Comparison of ENCODE assay signal across 20 cellular contexts in genomic region chr13:42549555-42549941, GRCh38. TPM values are rescaled to one million over a fixed set of nuclear protein-coding genes. Genes with fewer than 3 reads are reported as not detected.
DNase-seq lines count a peak whose midpoint lies in the region; ATAC-seq and TF ChIP-seq lines count a peak whose summit lies in the region.
"Had no signal": no experiment of that assay in that cellular context is flagged by ENCODE, and none has a peak within 500 bp of the region (broad histone marks: within the 10 kb centered on the region; RNA-seq: fewer than 3 reads in every experiment).

No MANE protein-coding gene starts in this region.

- H3K9me3 ChIP-seq in esophagus squamous epithelium, result no peaks in the 10 kb centered on the region
- H3K9me3 ChIP-seq: left ventricle myocardium inferior had no signal

- POLR2A ChIA-PET in HEK293T (lab: Yijun Ruan, JAX), result no interaction called here

- peaks cover 15% of the 10 kb centered on the region for H3K4me1 Mint-ChIP-seq in activated CD4-positive, alpha-beta T cell treated with anti-CD3 and anti-CD28 coated beads, Interleukin-2, amount 10 ng/mL, durations not matched to agents 24 days and 14 days

- TF ChIP-seq CTCF in choroid plexus epithelial cell (conservative IDR thresholded peaks at IDR 0.05; ENCODE audit: low read depth, low read length), result no peak
- TF ChIP-seq CTCF in esophagus squamous epithelium (IDR thresholded peaks at IDR 0.05), result no peak

- no peaks in the 10 kb centered on the region for H3K36me3 ChIP-seq in esophagus squamous epithelium
- H3K36me3 ChIP-seq: left ventricle myocardium inferior had no signal

- H3K27me3 ChIP-seq in esophagus squamous epithelium, result peaks cover 0 to 13% (median 0%) of the 10 kb centered on the region in 4 donors

- intact Hi-C loops in activated CD4-positive, alpha-beta T cell treated with anti-CD3 and anti-CD28 coated beads, Interleukin-2, amount 10 ng/mL, durations not matched to agents 24 days and 14 days (cut with micrococcal nuclease), result no loop called here
- intact Hi-C loops in esophagus squamous epithelium (cut with DNase I), result no loop called here
- intact Hi-C loops in left cardiac atrium (cut with DNase I), result no loop called here

- peak; percentile 40 for DNase-seq in activated CD4-positive, alpha-beta T cell treated with anti-CD3 and anti-CD28 coated beads for 48 hours
- no peak for DNase-seq in activated CD4-positive, alpha-beta T cell treated with anti-CD3 and anti-CD28 coated beads, Interleukin-2, amount 10 ng/mL, durations not matched to agents 24 days and 14 days
- DNase-seq in choroid plexus epithelial cell (ENCODE audit: low read depth), result peak; percentile 57
- peak; percentile 31 for DNase-seq in stimulated activated naive CD8-positive, alpha-beta T cell treated with anti-CD3 and anti-CD28 coated beads, Interleukin-15, Interleukin-2, amounts not matched to agents 100 U/mL and 50 U/mL, for 24 hours
- no peak for DNase-seq in HEK293T (ENCODE audit: extremely low spot score)
- no peak for DNase-seq in esophagus squamous epithelium (lab: John Stamatoyannopoulos, UW)
- DNase-seq in left cardiac atrium, result no peak
- DNase-seq: activated CD4-positive, alpha-beta T cell treated with anti-CD3 and anti-CD28 coated beads, Interleukin-2, amount 50 U/mL, for 1 hour; aorta; left ventricle myocardium inferior; NCI-H1092 treated with DMSO at 0.1 percent for 48 hours; NCI-H2171; NK-92 treated with Interleukin-12 subunit alpha and Interleukin-12 subunit beta, amount 100 ng/mL, for 24 hours; SHP77; trophoblast cell had no signal

- no peaks in the 10 kb centered on the region for H3K4me1 ChIP-seq in esophagus squamous epithelium
- H3K4me1 ChIP-seq: left ventricle myocardium inferior had no signal

- no peaks in the 10 kb centered on the region for H3K27me3 Mint-ChIP-seq in activated CD4-positive, alpha-beta T cell treated with anti-CD3 and anti-CD28 coated beads, Interleukin-2, amount 10 ng/mL, durations not matched to agents 24 days and 14 days

- no peak overlapping the region for H3K4me3 Mint-ChIP-seq in activated CD4-positive, alpha-beta T cell treated with anti-CD3 and anti-CD28 coated beads, Interleukin-2, amount 10 ng/mL, durations not matched to agents 24 days and 14 days

- no peak overlapping the region for H3K27ac Mint-ChIP-seq in activated CD4-positive, alpha-beta T cell treated with anti-CD3 and anti-CD28 coated beads, Interleukin-2, amount 10 ng/mL, durations not matched to agents 24 days and 14 days

- 62 to 73% methylated on average over 3 to 4 of the region's 4 CpGs for WGBS in esophagus squamous epithelium, 2 donors

- H3K27ac ChIP-seq in esophagus squamous epithelium, result no peak overlapping the region
- H3K27ac ChIP-seq: coronary artery, left ventricle myocardium inferior had no signal

- ATAC-seq in HG03064 (IDR thresholded peaks at IDR 0.05; ENCODE audit: low read depth, unreplicated experiment) (peak; percentile 20), left cardiac atrium (no peak)
- ATAC-seq in stimulated activated naive CD8-positive, alpha-beta T cell treated with anti-CD3 and anti-CD28 coated beads, Interleukin-15, Interleukin-2, amounts not matched to agents 100 U/mL and 50 U/mL, for 24 hours, result peak; percentile 90

- no peaks in the 10 kb centered on the region for H3K36me3 Mint-ChIP-seq in activated CD4-positive, alpha-beta T cell treated with anti-CD3 and anti-CD28 coated beads, Interleukin-2, amount 10 ng/mL, durations not matched to agents 24 days and 14 days (ENCODE audit: low read depth)
- H3K36me3 Mint-ChIP-seq: naive B cell had no signal

- H3K4me3 ChIP-seq in choroid plexus epithelial cell (ENCODE audit: low read depth, low read length) (no peak overlapping the region), esophagus squamous epithelium (no peak overlapping the region)
- H3K4me3 ChIP-seq: coronary artery, left ventricle myocardium inferior had no signal

- no peak for TF ChIP-seq POLR2A in esophagus squamous epithelium (IDR thresholded peaks at IDR 0.05)

- CTCF ChIA-PET in HEK293T (lab: Yijun Ruan, JAX), result no interaction called here

- H3K9me3 Mint-ChIP-seq in activated CD4-positive, alpha-beta T cell treated with anti-CD3 and anti-CD28 coated beads, Interleukin-2, amount 10 ng/mL, durations not matched to agents 24 days and 14 days, result peaks cover 9% of the 10 kb centered on the region
- H3K9me3 Mint-ChIP-seq: naive B cell had no signal

TF ChIP-seq in HEK293T, 16 proteins besides CTCF, POLR2A, EP300 and RAD21:
- TF ChIP-seq CTBP1 (IDR thresholded peaks at IDR 0.05; ENCODE audit: borderline replicate concordance), result no peak
- no peak for TF ChIP-seq SUZ12 (IDR thresholded peaks at IDR 0.05)
- no peak for TF ChIP-seq HDGF (IDR thresholded peaks at IDR 0.05; ENCODE audit: borderline replicate concordance)
- no peak for TF ChIP-seq FOXK2 (IDR thresholded peaks at IDR 0.05)
- TF ChIP-seq PKNOX1 (IDR thresholded peaks at IDR 0.05), result no peak
- TF ChIP-seq TARDBP (IDR thresholded peaks at IDR 0.05), result no peak
- TF ChIP-seq FOXA1 (IDR thresholded peaks at IDR 0.05), result no peak
- no peak for TF ChIP-seq ARNT (IDR thresholded peaks at IDR 0.05)
- no peak for TF ChIP-seq NFRKB (IDR thresholded peaks at IDR 0.05)
- TF ChIP-seq ELF4 (IDR thresholded peaks at IDR 0.05), result no peak
TF ChIP-seq in HEK293T: peak in this region for 0.

RNA-seq across cellular contexts. Expression of gene TNFSF11, which starts 24.4 kb away (rescaled TPM):
- 2.1 and 2.4 TPM in 2 replicates for total RNA-seq in activated CD4-positive, alpha-beta T cell treated with anti-CD3 and anti-CD28 coated beads, Interleukin-2, amount 10 ng/mL, durations not matched to agents 24 days and 14 days
- total RNA-seq in esophagus squamous epithelium, result under 1 TPM in 2 of 4 donors, not detected in 2; 0.18 to 0.45 TPM
- total RNA-seq in left cardiac atrium, result not detected
- total RNA-seq: A172, G401, left ventricle myocardium inferior had no signal

Comparison
In these comparisons a context has a peak if more than half of its experiments do, and no peak if none do; other contexts are left out.
1. DNase-seq: peak in activated CD4-positive, alpha-beta T cell treated with anti-CD3 and anti-CD28 coated beads for 48 hours (single experiment), choroid plexus epithelial cell (single experiment) and stimulated activated naive CD8-positive, alpha-beta T cell treated with anti-CD3 and anti-CD28 coated beads, Interleukin-15, Interleukin-2, amounts not matched to agents 100 U/mL and 50 U/mL, for 24 hours (single experiment); none in activated CD4-positive, alpha-beta T cell treated with anti-CD3 and anti-CD28 coated beads, Interleukin-2, amount 10 ng/mL, durations not matched to agents 24 days and 14 days (single experiment), HEK293T (single experiment), esophagus squamous epithelium (single experiment) and left cardiac atrium (single experiment).
2. ATAC-seq: peak in HG03064 (single experiment) and stimulated activated naive CD8-positive, alpha-beta T cell treated with anti-CD3 and anti-CD28 coated beads, Interleukin-15, Interleukin-2, amounts not matched to agents 100 U/mL and 50 U/mL, for 24 hours (single experiment); none in left cardiac atrium (0 of 2).